In the genomic region with DNA sequence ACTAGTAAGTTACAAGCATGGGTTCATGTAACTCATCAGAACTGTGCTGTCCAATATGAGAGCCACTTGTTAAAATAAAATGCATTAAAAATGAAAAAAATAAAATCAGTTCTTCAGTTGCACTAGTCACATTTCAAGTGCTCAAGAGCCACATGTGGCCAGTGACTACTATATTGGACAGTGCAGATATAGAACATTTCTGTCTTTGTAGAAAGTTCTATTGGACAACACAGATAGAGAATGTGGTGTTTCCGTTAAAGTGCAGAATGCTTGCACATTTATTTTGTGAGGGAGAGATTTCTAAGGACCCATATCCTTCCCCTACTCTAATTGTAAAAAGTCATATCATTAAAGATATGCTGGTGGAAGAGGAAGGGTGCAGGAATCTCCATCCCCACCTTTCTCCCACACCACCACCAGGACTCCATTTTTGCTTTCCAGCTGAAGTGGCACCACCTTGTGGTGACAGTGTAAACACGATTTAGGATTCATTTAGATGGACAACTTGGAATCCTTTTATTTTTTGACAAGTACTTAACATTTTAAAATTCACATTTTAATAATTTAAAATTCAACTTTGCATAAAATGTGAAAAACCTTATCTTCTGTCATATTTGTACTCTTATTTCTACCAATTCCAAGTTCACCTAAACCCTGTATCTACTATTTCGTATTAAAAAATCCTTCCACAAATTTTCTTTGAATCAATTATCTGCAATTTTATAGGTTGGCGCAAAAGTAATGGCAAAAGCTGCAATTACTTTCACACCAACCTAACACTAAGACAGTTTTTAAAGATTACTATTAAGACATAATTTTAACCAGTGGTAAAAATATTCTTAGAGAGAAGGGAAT, we compare ENCODE assay signal across 8 cellular contexts. TPM values are rescaled to one million over a fixed set of nuclear protein-coding genes. Genes with fewer than 3 reads are reported as not detected.
DNase-seq lines count a peak whose midpoint lies in the region; ATAC-seq, FAIRE-seq and TF ChIP-seq lines count a peak whose summit lies in the region.

No MANE protein-coding gene starts in this region.

- H3K4me1 Mint-ChIP-seq in activated CD4-positive, alpha-beta memory T cell treated with anti-CD3 and anti-CD28 coated beads, Interleukin-2, amount 10 ng/mL, durations not matched to agents 7 days and 5 days = no peaks in the 10 kb centered on the region

- peaks cover 0 to 67% (median 12%) of the 10 kb centered on the region in 6 donors for H3K36me3 ChIP-seq in spleen

- DNase-seq in AG04449 (ENCODE audit: low read depth, low spot score) (no peak), NCI-H1105 (lab: John Stamatoyannopoulos, UW) (peak; percentile 5), left ventricle myocardium superior (no peak), spleen (no peak)
- DNase-seq in activated CD4-positive, alpha-beta memory T cell treated with anti-CD3 and anti-CD28 coated beads, Interleukin-2, amount 10 ng/mL, durations not matched to agents 7 days and 5 days = peak; percentile 26

- H3K27me3 Mint-ChIP-seq in activated CD4-positive, alpha-beta memory T cell treated with anti-CD3 and anti-CD28 coated beads, Interleukin-2, amount 10 ng/mL, durations not matched to agents 7 days and 5 days = no peaks in the 10 kb centered on the region

- peak; percentile 69 for TF ChIP-seq CTCF in AG04449 (IDR thresholded peaks at IDR 0.05; ENCODE audit: insufficient read depth, low read length, missing control alignments)
- peak; percentile 22 to 73 (median 64) for TF ChIP-seq CTCF in spleen (IDR thresholded peaks at IDR 0.05 in 8 of 11, conservative IDR thresholded peaks at IDR 0.05 in 3 of 11)

- H3K4me1 ChIP-seq in spleen = peaks cover 0 to 7% (median 1%) of the 10 kb centered on the region in 6 donors

- FAIRE-seq in G401.6 (lab: Jason Lieb, UNC) = peak; percentile 98

- no peaks in the 10 kb centered on the region for H3K27me3 ChIP-seq in spleen (replicated peaks in 1 of 7)

- WGBS in spleen, 5 donors = 73 to 77% (median 75%) methylated on average over 4 of the region's 4 CpGs

- peaks cover under 1% of the 10 kb centered on the region for H3K36me3 Mint-ChIP-seq in activated CD4-positive, alpha-beta memory T cell treated with anti-CD3 and anti-CD28 coated beads, Interleukin-2, amount 10 ng/mL, durations not matched to agents 7 days and 5 days (ENCODE audit: low read depth)

- H3K4me3 Mint-ChIP-seq in activated CD4-positive, alpha-beta memory T cell treated with anti-CD3 and anti-CD28 coated beads, Interleukin-2, amount 10 ng/mL, durations not matched to agents 7 days and 5 days = no peak overlapping the region

- no peak overlapping the region for H3K4me3 ChIP-seq in AG04449 (ENCODE audit: low read depth, low read length)
- H3K4me3 ChIP-seq in spleen = no peak overlapping the region

- intact Hi-C loops in left ventricle myocardium superior (cut with micrococcal nuclease) (loop anchor here (10.0 kb wide), 1 partner anchor 373 kb away; no protein-coding TSS in a partner anchor), spleen (cut with DNase I; ENCODE audit: low total_unique reads) (no loop called here)

- TF ChIP-seq POLR2A in spleen (IDR thresholded peaks at IDR 0.05) = no peak

- CTCF ChIA-PET in AG04449 (lab: Yijun Ruan, JAX) = interaction anchor here (0.7 to 3.2 kb wide), 12 partner anchors 8 to 250 kb away, joined by 3 to 21 read pairs (median 4); no protein-coding TSS in a partner anchor
- CTCF ChIA-PET in activated CD4-positive, alpha-beta memory T cell treated with anti-CD3 and anti-CD28 coated beads, Interleukin-2, amount 10 ng/mL, durations not matched to agents 7 days and 5 days (lab: Charles Lee) = interaction anchor here (0.7 to 1.8 kb wide), 4 partner anchors 11 to 114 kb away, joined by 3 to 5 read pairs (median 4); no protein-coding TSS in a partner anchor

- ATAC-seq in left ventricle myocardium superior (peak; percentile 61), GM21390 (IDR thresholded peaks at IDR 0.05; ENCODE audit: unreplicated experiment) (no peak), GM21447 (IDR thresholded peaks at IDR 0.05; ENCODE audit: unreplicated experiment) (no peak)

- no peaks in the 10 kb centered on the region for H3K9me3 Mint-ChIP-seq in activated CD4-positive, alpha-beta memory T cell treated with anti-CD3 and anti-CD28 coated beads, Interleukin-2, amount 10 ng/mL, durations not matched to agents 7 days and 5 days

- no peak overlapping the region for H3K27ac Mint-ChIP-seq in activated CD4-positive, alpha-beta memory T cell treated with anti-CD3 and anti-CD28 coated beads, Interleukin-2, amount 10 ng/mL, durations not matched to agents 7 days and 5 days

- no peak overlapping the region for H3K27ac ChIP-seq in spleen

- H3K9me3 ChIP-seq in spleen = no peaks in the 10 kb centered on the region

- POLR2A ChIA-PET in AG04449 (lab: Yijun Ruan, JAX) = interaction anchor here (0.6 kb wide), 1 partner anchor 463 kb away, joined by 3 read pairs; no protein-coding TSS in a partner anchor
- POLR2A ChIA-PET in activated CD4-positive, alpha-beta memory T cell treated with anti-CD3 and anti-CD28 coated beads, Interleukin-2, amount 10 ng/mL, durations not matched to agents 7 days and 5 days (lab: Charles Lee) = no interaction called here

RNA-seq across cellular contexts. Expression of a gene that starts 9.4 kb away (rescaled TPM):
- under 1 TPM; 0.40 to 0.50 TPM for total RNA-seq in activated CD4-positive, alpha-beta memory T cell treated with anti-CD3 and anti-CD28 coated beads, Interleukin-2, amount 10 ng/mL, durations not matched to agents 7 days and 5 days
- total RNA-seq in left ventricle myocardium superior = 19.9 TPM
- 100 to 1,000 TPM in 1 of 7 donors, 10 to 100 TPM in 6; 32.8 to 103 (median 72.4) TPM for total RNA-seq in spleen
- 10 to 100 TPM in 2 of 3 donors, 1 to 10 TPM in 1; 8.6 to 16.0 (median 13.7) TPM for polyA plus RNA-seq in spleen

Comparison
In these comparisons a context has a peak if more than half of its experiments do, and no peak if none do; other contexts are left out.
1. DNase-seq: peak in NCI-H1105 (single experiment) and activated CD4-positive, alpha-beta memory T cell treated with anti-CD3 and anti-CD28 coated beads, Interleukin-2, amount 10 ng/mL, durations not matched to agents 7 days and 5 days (single experiment); none in AG04449 (single experiment), left ventricle myocardium superior (single experiment) and spleen (single experiment).
2. RNA of a gene that starts 9.4 kb away (total RNA-seq): 32.8 to 103 TPM in spleen and 19.9 TPM in left ventricle myocardium superior (single experiment); 0.40 to 0.50 TPM in activated CD4-positive, alpha-beta memory T cell treated with anti-CD3 and anti-CD28 coated beads, Interleukin-2, amount 10 ng/mL, durations not matched to agents 7 days and 5 days; every median in the first group is over 10 times any median in the second.